19 cellular contexts compared by ENCODE assay signal in genomic region chr10:16585103-16585502, GRCh38.
A peak's percentile ranks its signal among the peaks of the same experiment; 100 is the strongest.
DNase-seq lines count a peak whose midpoint lies in the region; ATAC-seq and TF ChIP-seq lines count a peak whose summit lies in the region.
"Had no signal": no experiment of that assay in that cellular context is flagged by ENCODE, and none has a peak within 500 bp of the region (broad histone marks: within the 10 kb centered on the region; RNA-seq: fewer than 3 reads in every experiment).

No MANE protein-coding gene starts in this region.

- peaks cover 0 to 43% (median 17%) of the 10 kb centered on the region in 9 donors for H3K9me3 Mint-ChIP-seq in naive thymus-derived CD8-positive, alpha-beta T cell
- H3K9me3 Mint-ChIP-seq: activated T-helper 2 cell treated with anti-CD3 and anti-CD28 coated beads, Interferon-gamma antibody, Interleukin-2, Interleukin-4, amounts not matched to agents 10 μg/mL and 5 μg/mL and 100 μg/mL, durations not matched to agents 14 hours and 24 hours and 36 hours; nephron had no signal

- H3K27ac ChIP-seq in WERI-Rb-1, result no peak overlapping the region
- H3K27ac ChIP-seq: dorsolateral prefrontal cortex, SJCRH30, testis had no signal

- no peaks in the 10 kb centered on the region for H3K36me3 ChIP-seq in WERI-Rb-1
- H3K36me3 ChIP-seq: SJCRH30 had no signal

- no peaks in the 10 kb centered on the region for H3K27me3 ChIP-seq in WERI-Rb-1 (ENCODE audit: insufficient read depth, low read depth, severe bottlenecking)
- H3K27me3 ChIP-seq: dorsolateral prefrontal cortex, SJCRH30, testis had no signal

- no peaks in the 10 kb centered on the region for H3K9me3 ChIP-seq in WERI-Rb-1 (ENCODE audit: severe bottlenecking)
- H3K9me3 ChIP-seq: SJCRH30, testis had no signal

- TF ChIP-seq CTCF in GM10248 (IDR thresholded peaks at IDR 0.05; ENCODE audit: control extremely low read depth, extremely low read depth, low read depth, missing control alignments) (no peak), WERI-Rb-1 (IDR thresholded peaks at IDR 0.05; ENCODE audit: low read depth, low read length) (no peak)

- ATAC-seq in GM18873 (IDR thresholded peaks at IDR 0.05; ENCODE audit: low FRiP score, unreplicated experiment) (peak; percentile 40), HG02642 (IDR thresholded peaks at IDR 0.05; ENCODE audit: poor library complexity, unreplicated experiment) (peak; percentile 42), GM21737 (IDR thresholded peaks at IDR 0.05; ENCODE audit: unreplicated experiment) (no peak)
- ATAC-seq in naive thymus-derived CD8-positive, alpha-beta T cell, result no peak

- no peak overlapping the region for H3K27ac Mint-ChIP-seq in naive thymus-derived CD8-positive, alpha-beta T cell
- H3K27ac Mint-ChIP-seq: activated T-helper 2 cell treated with anti-CD3 and anti-CD28 coated beads, Interferon-gamma antibody, Interleukin-2, Interleukin-4, amounts not matched to agents 10 μg/mL and 5 μg/mL and 100 μg/mL, durations not matched to agents 14 hours and 24 hours and 36 hours; nephron had no signal

- peaks cover 2 to 5% (median 3%) of the 10 kb centered on the region in 3 donors for H3K36me3 Mint-ChIP-seq in naive thymus-derived CD8-positive, alpha-beta T cell

- H3K4me3 ChIP-seq in WERI-Rb-1 (ENCODE audit: low read depth, low read length), result no peak overlapping the region
- H3K4me3 ChIP-seq: dorsolateral prefrontal cortex, lung, SJCRH30, testis had no signal

- CTCF ChIA-PET in GM10248 (lab: Yijun Ruan, JAX), result interaction anchor here (1.4 to 3.3 kb wide), 3 partner anchors 8 to 40 kb away, joined by 4 to 13 read pairs (median 5); no protein-coding TSS in a partner anchor

- no peaks in the 10 kb centered on the region for H3K4me1 Mint-ChIP-seq in naive thymus-derived CD8-positive, alpha-beta T cell
- H3K4me1 Mint-ChIP-seq: nephron had no signal

- H3K27me3 Mint-ChIP-seq in naive thymus-derived CD8-positive, alpha-beta T cell, result peaks cover 5 to 18% (median 9%) of the 10 kb centered on the region in 5 donors

- H3K4me3 Mint-ChIP-seq in naive thymus-derived CD8-positive, alpha-beta T cell, result no peak overlapping the region
- H3K4me3 Mint-ChIP-seq: nephron had no signal

- peak; percentile 26 for DNase-seq in GM10248 (ENCODE audit: extremely low spot score)
- DNase-seq in MV-4-11 (lab: John Stamatoyannopoulos, UW), result peak; percentile 28
- no peak for DNase-seq in WERI-Rb-1
- no peak for DNase-seq in naive thymus-derived CD8-positive, alpha-beta T cell
- DNase-seq in HCEC 1CT, result no peak
- DNase-seq: activated CD4-positive, alpha-beta T cell treated with anti-CD3 and anti-CD28 coated beads for 1 hour; COR-L47; dorsolateral prefrontal cortex; NCI-H187 treated with DMSO at 0.1 percent for 48 hours; NCI-H510A; small intestine; testis had no signal

- POLR2A ChIA-PET in GM10248 (lab: Yijun Ruan, JAX), result interaction anchor here (0.8 to 1.1 kb wide), 2 partner anchors 8 to 144 kb away, joined by 3 to 7 read pairs; no protein-coding TSS in a partner anchor
- POLR2A ChIA-PET in naive thymus-derived CD8-positive, alpha-beta T cell (lab: Charles Lee), result no interaction called here

Comparison
In these comparisons a context has a peak if more than half of its experiments do, and no peak if none do; other contexts are left out.
1. DNase-seq: peak in GM10248 (single experiment) and MV-4-11 (single experiment); none in WERI-Rb-1 (single experiment), naive thymus-derived CD8-positive, alpha-beta T cell (0 of 10) and HCEC 1CT (single experiment).
2. ATAC-seq: peak in GM18873 (single experiment) and HG02642 (single experiment); none in GM21737 (single experiment) and naive thymus-derived CD8-positive, alpha-beta T cell (0 of 2).